Comparison of ENCODE assay signal across 9 cellular contexts in the genomic region with DNA sequence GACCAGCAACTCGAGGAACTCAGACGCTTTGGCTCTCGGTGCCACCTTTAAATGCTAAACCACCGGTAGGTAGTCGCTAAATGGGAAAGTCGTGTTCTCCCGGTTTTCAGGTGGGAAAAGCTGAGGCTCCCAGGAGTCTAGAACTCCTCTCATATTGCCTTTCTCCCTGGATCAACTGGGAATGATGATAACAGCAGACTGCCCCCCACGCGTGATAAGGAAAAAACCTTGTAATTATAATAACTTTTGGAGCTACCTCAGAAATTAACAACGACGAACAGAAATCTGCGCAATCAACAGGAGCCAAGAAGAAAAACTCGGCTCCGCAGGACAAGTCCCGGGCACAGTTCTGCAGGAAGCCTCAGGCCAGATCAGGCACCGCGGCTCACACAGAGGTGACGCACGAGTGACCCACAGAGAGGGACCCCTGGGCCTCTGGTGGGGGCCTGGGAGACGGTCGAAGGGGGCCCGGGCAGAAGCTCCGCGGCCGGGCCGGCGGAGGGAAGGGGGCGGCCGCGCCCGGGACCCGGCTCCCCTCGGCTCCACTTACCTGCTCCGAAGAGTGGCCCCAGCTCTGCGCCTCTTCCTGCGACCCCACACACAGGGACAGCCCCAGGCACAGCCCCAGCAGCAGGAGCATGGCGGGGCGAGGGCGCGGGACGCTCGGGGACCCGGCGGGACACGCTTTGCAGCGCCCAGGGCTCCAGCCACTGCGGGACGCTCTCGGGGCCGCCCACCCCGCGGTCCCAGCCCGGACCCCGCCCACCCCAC. TPM values are rescaled to one million over a fixed set of nuclear protein-coding genes. Genes with fewer than 3 reads are reported as not detected.
DNase-seq lines count a peak whose midpoint lies in the region; ATAC-seq and TF ChIP-seq lines count a peak whose summit lies in the region.
"Had no signal": no experiment of that assay in that cellular context is flagged by ENCODE, and none has a peak within 500 bp of the region (broad histone marks: within the 10 kb centered on the region; RNA-seq: fewer than 3 reads in every experiment).

Gene ITIH5, minus strand, starts transcription at position 714 of the 771 bp plus-strand sequence. Its CDS starts 74 bp downstream, at position 640.

- H3K4me3 ChIP-seq in SJSA1 (peak within 1 kb of the TSS; percentile 45), fibroblast of villous mesenchyme (ENCODE audit: low read depth, low read length) (peak within 1 kb of the TSS; percentile 15), neural progenitor cell (peak within 1 kb of the TSS; percentile 87)

- peaks cover 5% of the 10 kb centered on the region for H3K27me3 ChIP-seq in SJSA1 (replicated peaks)
- peaks cover 68% of the 10 kb centered on the region for H3K27me3 ChIP-seq in neural progenitor cell

- peak within 1 kb of the TSS; percentile 95 for H2AFZ ChIP-seq in neural progenitor cell (replicated peaks)

- TF ChIP-seq CTCF in fibroblast of villous mesenchyme (IDR thresholded peaks at IDR 0.05; ENCODE audit: insufficient read depth, low read depth, low read length) (no peak), neural progenitor cell (IDR thresholded peaks at IDR 0.05) (no peak)

- H3K9me3 Mint-ChIP-seq in neural progenitor cell, result no peaks in the 10 kb centered on the region

- no peaks in the 10 kb centered on the region for H3K79me2 ChIP-seq in neural progenitor cell (ENCODE audit: low read depth)

- H3K27ac ChIP-seq in SJSA1 (no peak within 1 kb of the TSS), neural progenitor cell (no peak within 1 kb of the TSS)

- peaks cover 33% of the 10 kb centered on the region for H3K27me3 Mint-ChIP-seq in neural progenitor cell (ENCODE audit: insufficient read depth, low read depth)

- peak within 1 kb of the TSS; percentile 86 for H3K4me3 Mint-ChIP-seq in neural progenitor cell

- H3K36me3 ChIP-seq in SJSA1 (no peaks in the 10 kb centered on the region), neural progenitor cell (no peaks in the 10 kb centered on the region)

- peak; percentile 46 for DNase-seq in AG20443 (ENCODE audit: low spot score)
- peak in 1 of 2 experiments; percentile 12 for DNase-seq in SJSA1 (ENCODE audit: low read depth in 1 of 2, low spot score in 2 of 2)
- no peak for DNase-seq in fibroblast of villous mesenchyme (ENCODE audit: low read depth)
- DNase-seq in neural progenitor cell (ENCODE audit: low spot score), result peak; percentile 49
- no peak for DNase-seq in NK-92 treated with Interleukin-12 subunit alpha and Interleukin-12 subunit beta, amount 100 ng/mL, for 24 hours (lab: John Stamatoyannopoulos, UW)
- DNase-seq in DMS79 treated with DMSO at 0.1 percent for 48 hours (lab: John Stamatoyannopoulos, UW), result no peak
- no peak for DNase-seq in middle frontal gyrus (ENCODE audit: extremely low spot score, low spot score)
- DNase-seq: hippocampal formation had no signal

- H3K4me1 ChIP-seq in SJSA1 (replicated peaks) (peaks cover 16% of the 10 kb centered on the region), neural progenitor cell (peaks cover 17% of the 10 kb centered on the region)

- peaks cover 19% of the 10 kb centered on the region for H3F3A ChIP-seq in neural progenitor cell (ENCODE audit: low read depth)

- H3K4me2 ChIP-seq in neural progenitor cell, result peak within 1 kb of the TSS; percentile 100

- no peak for ATAC-seq in GM18519 (IDR thresholded peaks at IDR 0.05; ENCODE audit: low FRiP score, unreplicated experiment)

- peaks cover 23% of the 10 kb centered on the region for H4K20me1 ChIP-seq in neural progenitor cell (ENCODE audit: low read depth)

- no peak within 1 kb of the TSS for H3K27ac Mint-ChIP-seq in neural progenitor cell

- H3K4me1 Mint-ChIP-seq in neural progenitor cell, result peaks cover 16% of the 10 kb centered on the region

- H3K9me3 ChIP-seq in SJSA1 (replicated peaks) (no peaks in the 10 kb centered on the region; the same call in 1 of the 2 replicates), neural progenitor cell (ENCODE audit: low read depth) (no peaks in the 10 kb centered on the region)

- H3K36me3 Mint-ChIP-seq in neural progenitor cell, result no peaks in the 10 kb centered on the region

- H3K9ac ChIP-seq in neural progenitor cell, result no peak within 1 kb of the TSS

RNA-seq across cellular contexts. Expression of gene ITIH5, which starts in this region (rescaled TPM):
- total RNA-seq in SJSA1 (2014; rRNA removed; shearing (Covaris generic)), result 9.9 and 16.3 TPM in 2 replicates
- under 0.01 and 0.43 TPM in 2 replicates for total RNA-seq in fibroblast of villous mesenchyme
- total RNA-seq in neural progenitor cell (ENCODE audit: low replicate concordance), result 0.84 and 1.1 TPM in 2 replicates

Comparison
In these comparisons a context has a peak if more than half of its experiments do, and no peak if none do; other contexts are left out.
1. DNase-seq: peak in AG20443 (single experiment) and neural progenitor cell (single experiment); none in fibroblast of villous mesenchyme (single experiment), NK-92 treated with Interleukin-12 subunit alpha and Interleukin-12 subunit beta, amount 100 ng/mL, for 24 hours (single experiment), DMS79 treated with DMSO at 0.1 percent for 48 hours (single experiment) and middle frontal gyrus (single experiment).
2. H3K4me3 ChIP-seq: peak in every context shown above with its lines; median percentile 87 in neural progenitor cell; 45 in SJSA1; 15 in fibroblast of villous mesenchyme.